ENCODE assay signal across 17 cellular contexts in the genomic region with DNA sequence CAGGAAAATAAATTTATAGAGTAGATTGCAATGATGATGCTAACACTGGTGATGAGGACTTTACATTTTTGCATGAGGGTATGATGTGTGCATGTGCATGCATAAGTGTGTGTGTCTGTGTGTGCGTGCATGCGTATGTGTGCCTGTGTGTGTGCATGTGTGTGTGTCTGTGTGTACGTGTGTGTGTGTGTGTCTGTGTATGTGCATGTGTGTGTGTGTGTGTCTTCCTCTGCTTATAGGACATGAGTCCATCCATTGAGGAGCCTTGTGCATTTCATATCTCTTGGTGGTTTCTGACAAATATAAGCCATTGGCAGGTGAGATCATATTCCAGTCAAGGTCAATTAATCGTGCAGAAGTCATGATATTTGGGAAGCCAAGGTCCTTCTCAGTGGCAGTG.
DNase-seq lines count a peak whose midpoint lies in the region; FAIRE-seq and TF ChIP-seq lines count a peak whose summit lies in the region.
"Had no signal": no experiment of that assay in that cellular context is flagged by ENCODE, and none has a peak within 500 bp of the region (broad histone marks: within the 10 kb centered on the region; RNA-seq: fewer than 3 reads in every experiment).

No MANE protein-coding gene starts in this region.

- no peaks in the 10 kb centered on the region for H3K36me3 ChIP-seq in H1 (ENCODE audit: control insufficient read depth in 2 of 4, insufficient read depth in 4 of 4, low read length in 3 of 4)
- no peaks in the 10 kb centered on the region for H3K36me3 ChIP-seq in neuronal stem cell (replicated peaks in 1 of 2; ENCODE audit: control insufficient read depth in 2 of 2, insufficient read depth in 2 of 2, low read length in 2 of 2)
- H3K36me3 ChIP-seq in SK-N-SH (replicated peaks in 1 of 2; ENCODE audit: control insufficient read depth in 1 of 2, insufficient read depth in 2 of 2, low read length in 1 of 2): no peaks in the 10 kb centered on the region
- H3K36me3 ChIP-seq in hepatocyte (replicated peaks; ENCODE audit: insufficient read depth, low read depth): no peaks in the 10 kb centered on the region
- H3K36me3 ChIP-seq: BLaER1 treated with 17β-estradiol and CSF1 and Interleukin-3, amounts not matched to agents 10 nM and 100 nM had no signal

- H4K91ac ChIP-seq in H1 (replicated peaks; ENCODE audit: insufficient read length, low read length): no peak overlapping the region
- H4K91ac ChIP-seq in neuronal stem cell (ENCODE audit: low read depth, low read length, poor library complexity): no peak overlapping the region

- H3K18ac ChIP-seq in H1 (ENCODE audit: extremely low read depth, low read length) (0 out of 2 replicates have a peak overlapping the region, but pooled peaks have one; percentile 10), neuronal stem cell (ENCODE audit: low read length) (peak overlapping the region; percentile 46)

- H2BK15ac ChIP-seq in H1 (ENCODE audit: low read length) (peak overlapping the region; percentile 46; the same call in 1 of the 2 replicates), neuronal stem cell (ENCODE audit: low read length) (no peak overlapping the region)

- POLR2A ChIA-PET in H1 (lab: Charles Lee; ENCODE audit: partially characterized antibody): no interaction called here
- POLR2A ChIA-PET in SK-N-SH (lab: Yijun Ruan, JAX): no interaction called here

- no peaks in the 10 kb centered on the region for H3F3A ChIP-seq in SK-N-SH (replicated peaks; ENCODE audit: insufficient read depth)

- H3K23ac ChIP-seq in H1 (ENCODE audit: insufficient read length) (no peak overlapping the region), neuronal stem cell (ENCODE audit: low read depth, low read length, poor library complexity) (no peak overlapping the region)

- peak overlapping the region; percentile 68; the same call in 1 of the 2 replicates for H2BK20ac ChIP-seq in H1 (ENCODE audit: low read length)

- TF ChIP-seq POLR2A in GM12891 (IDR thresholded peaks at IDR 0.05; ENCODE audit: low read depth, low read length) (no peak), H1 (IDR thresholded peaks at IDR 0.05; ENCODE audit: control extremely low read depth in 1 of 2, low read depth in 2 of 2, low read length in 2 of 2) (no peak)

- TF ChIP-seq CTCF in H1 (IDR thresholded peaks at IDR 0.05; ENCODE audit: control extremely low read depth in 1 of 3, insufficient read depth in 1 of 3, low read depth in 1 of 3, low read length in 3 of 3) (no peak), SK-N-SH (IDR thresholded peaks at IDR 0.05) (no peak), hepatocyte (IDR thresholded peaks at IDR 0.05; ENCODE audit: poor library complexity) (no peak)

- H2BK12ac ChIP-seq in H1 (ENCODE audit: low read depth, low read length) (peak overlapping the region; percentile 89; the same call in 1 of the 2 replicates), neuronal stem cell (ENCODE audit: low read length) (peak overlapping the region; percentile 97)

- 0 out of 2 replicates have a peak overlapping the region, but pooled peaks have one; percentile 57 for H2BK5ac ChIP-seq in H1 (ENCODE audit: low read depth, low read length)
- H2BK5ac ChIP-seq in neuronal stem cell (ENCODE audit: low read length): no peak overlapping the region

- no peaks in the 10 kb centered on the region for H3K9me3 ChIP-seq in H1 (ENCODE audit: insufficient read depth in 2 of 2, low read depth in 1 of 2, low read length in 1 of 2)
- no peaks in the 10 kb centered on the region for H3K9me3 ChIP-seq in neuronal stem cell (replicated peaks in 1 of 2; ENCODE audit: control insufficient read depth in 2 of 2, insufficient read depth in 1 of 2, low read depth in 1 of 2, low read length in 2 of 2)
- no peaks in the 10 kb centered on the region for H3K9me3 ChIP-seq in SK-N-SH
- H3K9me3 ChIP-seq in hepatocyte (ENCODE audit: low read depth): no peaks in the 10 kb centered on the region
- H3K9me3 ChIP-seq: BLaER1 treated with 17β-estradiol and CSF1 and Interleukin-3, amounts not matched to agents 10 nM and 100 nM had no signal

- H2AFZ ChIP-seq in H1 (ENCODE audit: low read length) (no peak overlapping the region), neuronal stem cell (ENCODE audit: low read length) (no peak overlapping the region), SK-N-SH (ENCODE audit: low read depth) (no peak overlapping the region), hepatocyte (no peak overlapping the region)

- DNase-seq in GM12891 (ENCODE audit: insufficient read length, low spot score) (no peak), NCI-H526 (lab: John Stamatoyannopoulos, UW) (peak; percentile 79 to 86), H1 (ENCODE audit: low read depth in 1 of 2, low spot score in 2 of 2) (no peak), neuronal stem cell (ENCODE audit: low spot score) (no peak), SK-N-SH (no peak), NCI-H146 treated with DMSO at 0.1 percent for 48 hours (lab: John Stamatoyannopoulos, UW; ENCODE audit: unreplicated experiment) (no peak), hepatocyte (ENCODE audit: low spot score) (no peak)
- DNase-seq: ACHN; CD4-positive, CD25-positive, alpha-beta regulatory T cell; DMS53; EL; HCEC 1CT; IMR-90 had no signal

- FAIRE-seq in GM12891 (lab: Jason Lieb, UNC): peak; percentile 43
- no peak for FAIRE-seq in H1 (lab: Jason Lieb, UNC)
- FAIRE-seq: G401.6, GM12892, GM19239 had no signal

- TF ChIP-seq RAD21 in H1 (IDR thresholded peaks at IDR 0.05 in 1 of 2, conservative IDR thresholded peaks at IDR 0.05 in 1 of 2; ENCODE audit: low read depth in 2 of 2, low read length in 2 of 2) (no peak), SK-N-SH (IDR thresholded peaks at IDR 0.05; ENCODE audit: low read length) (no peak)

- no peak overlapping the region for H4K5ac ChIP-seq in H1 (ENCODE audit: insufficient read length, low read depth, low read length)

- no peak overlapping the region for H3K27ac ChIP-seq in H1 (ENCODE audit: low read depth, low read length)
- no peak overlapping the region for H3K27ac ChIP-seq in neuronal stem cell (replicated peaks; ENCODE audit: low read length)
- no peak overlapping the region for H3K27ac ChIP-seq in SK-N-SH (ENCODE audit: low read depth in 2 of 2, low read length in 1 of 2)
- no peak overlapping the region for H3K27ac ChIP-seq in hepatocyte
- H3K27ac ChIP-seq: BLaER1 treated with 17β-estradiol and CSF1 and Interleukin-3, amounts not matched to agents 10 nM and 100 nM had no signal

- no peak overlapping the region for H4K8ac ChIP-seq in H1 (ENCODE audit: extremely low read depth, insufficient read depth, low read length)
- H4K8ac ChIP-seq in neuronal stem cell (ENCODE audit: low read depth, low read length): no peak overlapping the region

- H3K4me2 ChIP-seq in H1 (ENCODE audit: insufficient read depth in 1 of 2, low read depth in 2 of 2, low read length in 2 of 2) (peak overlapping the region in 1 of 2 experiments; percentile 22; a peak in 1 of 4 replicates), neuronal stem cell (ENCODE audit: insufficient read depth, low read length, poor library complexity, severe bottlenecking) (no peak overlapping the region), SK-N-SH (no peak overlapping the region), hepatocyte (no peak overlapping the region)

- no peaks in the 10 kb centered on the region for H4K20me1 ChIP-seq in H1 (replicated peaks in 1 of 2; ENCODE audit: control insufficient read depth in 1 of 2, insufficient read depth in 2 of 2, low read length in 2 of 2)
- no peaks in the 10 kb centered on the region for H4K20me1 ChIP-seq in SK-N-SH (ENCODE audit: insufficient read depth)
- no peaks in the 10 kb centered on the region for H4K20me1 ChIP-seq in hepatocyte (ENCODE audit: insufficient read depth, poor library complexity, severe bottlenecking)
- H4K20me1 ChIP-seq: BLaER1 treated with 17β-estradiol and CSF1 and Interleukin-3, amounts not matched to agents 10 nM and 100 nM had no signal

- H3K79me1 ChIP-seq in H1 (ENCODE audit: low read depth, low read length) (no peaks in the 10 kb centered on the region), neuronal stem cell (ENCODE audit: low read depth, low read length) (no peaks in the 10 kb centered on the region)

- no peak for TF ChIP-seq EP300 in H1 (IDR thresholded peaks at IDR 0.05; ENCODE audit: borderline replicate concordance in 1 of 2, low read depth in 2 of 2, low read length in 2 of 2)
- TF ChIP-seq EP300 in SK-N-SH (IDR thresholded peaks at IDR 0.05; ENCODE audit: borderline replicate concordance in 1 of 2, low read depth in 1 of 2, low read length in 1 of 2): no peak

- no peaks in the 10 kb centered on the region for H3K27me3 ChIP-seq in H1 (replicated peaks in 1 of 4; ENCODE audit: control insufficient read depth in 3 of 4, extremely low read depth in 1 of 4, insufficient read depth in 3 of 4, low read length in 3 of 4)
- H3K27me3 ChIP-seq in neuronal stem cell (ENCODE audit: control insufficient read depth in 3 of 3, insufficient read depth in 3 of 3, low read depth in 1 of 3, low read length in 3 of 3): peaks cover 0 to 23% (median 0%) of the 10 kb centered on the region in 3 experiments
- no peaks in the 10 kb centered on the region; the same call in 1 of the 2 replicates for H3K27me3 ChIP-seq in SK-N-SH (ENCODE audit: insufficient read depth)
- H3K27me3 ChIP-seq in hepatocyte: peaks cover 4% of the 10 kb centered on the region
- H3K27me3 ChIP-seq: BLaER1 treated with 17β-estradiol and CSF1 and Interleukin-3, amounts not matched to agents 10 nM and 100 nM had no signal

- H3K4me1 ChIP-seq in H1 (replicated peaks in 1 of 4; ENCODE audit: control insufficient read depth in 3 of 4, insufficient read depth in 4 of 4, low read length in 3 of 4): peaks cover 2 to 23% (median 19%) of the 10 kb centered on the region in 4 experiments; a peak in 5 of 7 replicates
- peaks cover 0 to 4% of the 10 kb centered on the region in 2 donors for H3K4me1 ChIP-seq in neuronal stem cell (ENCODE audit: control insufficient read depth in 2 of 2, insufficient read depth in 1 of 2, low read depth in 1 of 2, low read length in 2 of 2)
- no peaks in the 10 kb centered on the region for H3K4me1 ChIP-seq in SK-N-SH (ENCODE audit: control insufficient read depth in 1 of 2, insufficient read depth in 2 of 2, low read depth in 1 of 2, low read length in 1 of 2)
- peaks cover 14% of the 10 kb centered on the region for H3K4me1 ChIP-seq in hepatocyte (ENCODE audit: insufficient read depth)

- H3K4me3 ChIP-seq in H1 (ENCODE audit: extremely low read depth in 1 of 4, insufficient read depth in 2 of 4, low read depth in 3 of 4, low read length in 4 of 4): peak overlapping the region in 1 of 4 experiments; percentile 24; a peak in 1 of 8 replicates
- peak overlapping the region in 1 of 2 donors; percentile 67 for H3K4me3 ChIP-seq in neuronal stem cell (ENCODE audit: low read length in 2 of 2)
- no peak overlapping the region for H3K4me3 ChIP-seq in SK-N-SH (ENCODE audit: low read depth in 2 of 2, low read length in 1 of 2)
- no peak overlapping the region for H3K4me3 ChIP-seq in hepatocyte
- H3K4me3 ChIP-seq: BLaER1 treated with 17β-estradiol and CSF1 and Interleukin-3, amounts not matched to agents 10 nM and 100 nM had no signal

- H2BK120ac ChIP-seq in H1 (replicated peaks; ENCODE audit: low read depth, low read length) (no peak overlapping the region), neuronal stem cell (ENCODE audit: low read depth, low read length) (no peak overlapping the region)

- H3K23me2 ChIP-seq in H1 (ENCODE audit: low read depth, low read length): no peaks in the 10 kb centered on the region

- WGBS in H1 (ENCODE audit: extremely low coverage in 1 of 2, insufficient coverage in 1 of 2, insufficient read length in 1 of 2, insufficient replicate concordance in 2 of 2, low coverage in 1 of 2, low lambda C conversion rate in 2 of 2, missing lambda C conversion rate in 1 of 2), 2 experiments: 93% methylated on average over 4 of the region's 4 CpGs; no CpG with 5 or more reads in 1 of the 2 experiments
- no CpG with 5 or more reads among the region's 4 CpGs for WGBS in neuronal stem cell (ENCODE audit: extremely low coverage in 2 of 2, insufficient read length in 2 of 2, insufficient replicate concordance in 1 of 2), 2 donors
- 81% methylated on average over 4 of the region's 4 CpGs for WGBS in SK-N-SH (ENCODE audit: low lambda C conversion rate)
- 95% methylated on average over 4 of the region's 4 CpGs for WGBS in hepatocyte (ENCODE audit: low lambda C conversion rate, missing lambda C conversion rate)

- H3K9me2 ChIP-seq in SK-N-SH (no peaks in the 10 kb centered on the region), hepatocyte (replicated peaks; ENCODE audit: insufficient read depth) (no peaks in the 10 kb centered on the region)

- H3K14ac ChIP-seq in H1 (ENCODE audit: insufficient read length): no peak overlapping the region
- no peak overlapping the region for H3K14ac ChIP-seq in neuronal stem cell (ENCODE audit: low read length)

- H3K56ac ChIP-seq in H1 (replicated peaks; ENCODE audit: insufficient read length, low read depth, low read length): no peak overlapping the region

- no peak overlapping the region for H3K4ac ChIP-seq in H1 (replicated peaks; ENCODE audit: insufficient read length, low read depth, low read length)
- no peak overlapping the region for H3K4ac ChIP-seq in neuronal stem cell (ENCODE audit: low read length)

- H3K79me2 ChIP-seq in H1 (ENCODE audit: control insufficient read depth in 1 of 2, insufficient read depth in 2 of 2, low read length in 2 of 2): no peaks in the 10 kb centered on the region
- no peaks in the 10 kb centered on the region for H3K79me2 ChIP-seq in SK-N-SH (ENCODE audit: insufficient read depth)
- H3K79me2 ChIP-seq in hepatocyte: no peaks in the 10 kb centered on the region

- CTCF ChIA-PET in H1 (lab: Charles Lee; ENCODE audit: partially characterized antibody): interaction anchor here (1.3 kb wide), 1 partner anchor 95 kb away, joined by 3 read pairs; no protein-coding TSS in a partner anchor
- CTCF ChIA-PET in SK-N-SH (lab: Yijun Ruan, JAX): no interaction called here

- H3K9ac ChIP-seq in H1 (replicated peaks in 1 of 4; ENCODE audit: extremely low read depth in 1 of 4, low read depth in 3 of 4, low read length in 3 of 4): no peak overlapping the region
- H3K9ac ChIP-seq in neuronal stem cell (ENCODE audit: low read depth, low read length, poor library complexity): peak overlapping the region; percentile 78
- no peak overlapping the region for H3K9ac ChIP-seq in SK-N-SH
- H3K9ac ChIP-seq: BLaER1 treated with 17β-estradiol and CSF1 and Interleukin-3, amounts not matched to agents 10 nM and 100 nM had no signal

- H2AK5ac ChIP-seq in H1 (ENCODE audit: low read depth, low read length): peak overlapping the region; percentile 97
- no peak overlapping the region for H2AK5ac ChIP-seq in neuronal stem cell (ENCODE audit: low read depth, low read length)

Comparison
In these comparisons a context has a peak if more than half of its experiments do, and no peak if none do; other contexts are left out.
1. DNase-seq: peak in NCI-H526 (2 of 2); none in GM12891 (single experiment), H1 (0 of 2), neuronal stem cell (single experiment), SK-N-SH (single experiment), NCI-H146 treated with DMSO at 0.1 percent for 48 hours (single experiment) and hepatocyte (single experiment).